8 cellular contexts compared by ENCODE assay signal in the genomic region with DNA sequence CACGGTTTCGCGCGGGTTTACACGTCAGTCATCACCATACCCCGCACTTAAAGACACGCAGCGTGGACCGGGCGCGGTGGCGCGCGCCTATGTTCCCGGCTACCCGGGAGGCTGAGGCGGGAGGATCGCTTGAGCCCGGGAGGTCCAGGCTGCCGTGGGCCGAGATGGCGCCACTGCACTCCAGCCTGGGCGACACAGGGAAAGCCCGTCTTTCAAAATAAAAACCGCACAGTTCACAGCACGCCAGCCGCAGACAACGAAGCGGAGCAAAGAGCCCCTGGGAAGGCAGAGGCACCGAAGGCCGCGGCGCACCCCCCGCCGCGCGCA. TPM values are rescaled to one million over a fixed set of nuclear protein-coding genes. Genes with fewer than 3 reads are reported as not detected.
DNase-seq lines count a peak whose midpoint lies in the region; ATAC-seq and TF ChIP-seq lines count a peak whose summit lies in the region.

No MANE protein-coding gene starts in this region.

- ATAC-seq in HG02678 (IDR thresholded peaks at IDR 0.05; ENCODE audit: unreplicated experiment) (peak; percentile 14), foreskin keratinocyte (no peak), HG03139 (IDR thresholded peaks at IDR 0.05; ENCODE audit: unreplicated experiment) (no peak), omental fat pad (ENCODE audit: low FRiP score) (no peak)

- intact Hi-C loops in posterior vena cava (cut with DNase I): no loop called here

- H3K4me3 ChIP-seq in GM12864 (ENCODE audit: low read depth, low read length): peak overlapping the region; percentile 80
- H3K4me3 ChIP-seq in skeletal muscle cell (ENCODE audit: low read depth, low read length): peak overlapping the region; percentile 98

- no peak for DNase-seq in GM12864 (ENCODE audit: low read depth)
- DNase-seq in foreskin keratinocyte: no peak
- no peak for DNase-seq in skeletal muscle cell (ENCODE audit: low read depth)
- DNase-seq in posterior vena cava (ENCODE audit: low spot score): no peak
- no peak for DNase-seq in omental fat pad (ENCODE audit: low spot score)

- H3K4me1 ChIP-seq in foreskin keratinocyte: peaks cover 5% of the 10 kb centered on the region

- no peak for TF ChIP-seq CTCF in GM12864 (IDR thresholded peaks at IDR 0.05; ENCODE audit: low read depth, low read length, missing control alignments)
- no peak for TF ChIP-seq CTCF in VCaP (conservative IDR thresholded peaks at IDR 0.05)
- TF ChIP-seq CTCF in foreskin keratinocyte (conservative IDR thresholded peaks at IDR 0.05): no peak
- TF ChIP-seq CTCF in omental fat pad (IDR thresholded peaks at IDR 0.05): no peak

- H3K27me3 ChIP-seq in foreskin keratinocyte: no peaks in the 10 kb centered on the region

- H3K27ac ChIP-seq in VCaP (peak overlapping the region; percentile 94), foreskin keratinocyte (peak overlapping the region; percentile 40)

RNA-seq across cellular contexts. Expression of gene DTYMK, which starts 0.3 kb away (rescaled TPM):
- 74.9 and 86.9 TPM in 2 replicates for total RNA-seq in foreskin keratinocyte
- polyA plus RNA-seq in foreskin keratinocyte: 98.3 and 112 TPM in 2 replicates
- 10 to 100 TPM; 12.8 to 14.8 TPM for total RNA-seq in posterior vena cava
- total RNA-seq in omental fat pad: 10 to 100 TPM; 10.3 to 31.7 (median 15.3) TPM

RNA-seq across cellular contexts. Expression of gene ING5, which starts 15.6 kb away (rescaled TPM):
- total RNA-seq in foreskin keratinocyte (12.7 and 15.4 TPM in 2 replicates), posterior vena cava (10 to 100 TPM; 17.5 to 18.6 TPM), omental fat pad (10 to 100 TPM; 24.2 to 33.0 (median 26.4) TPM)
- polyA plus RNA-seq in foreskin keratinocyte: 11.6 and 14.4 TPM in 2 replicates

RNA-seq across cellular contexts. Expression of gene D2HGDH, which starts 48.1 kb away (rescaled TPM):
- 7.7 and 10.8 TPM in 2 replicates for total RNA-seq in foreskin keratinocyte
- 7.4 and 13.0 TPM in 2 replicates for polyA plus RNA-seq in foreskin keratinocyte
- total RNA-seq in posterior vena cava: 10 to 100 TPM; 12.4 to 18.8 TPM
- total RNA-seq in omental fat pad: 10 to 100 TPM; 12.4 to 31.2 (median 16.9) TPM

RNA-seq across cellular contexts. Expression of gene ATG4B, which starts 48.8 kb away (rescaled TPM):
- total RNA-seq in foreskin keratinocyte: 43.0 and 48.4 TPM in 2 replicates
- 53.9 and 59.1 TPM in 2 replicates for polyA plus RNA-seq in foreskin keratinocyte
- 10 to 100 TPM; 43.7 to 52.1 TPM for total RNA-seq in posterior vena cava
- 10 to 100 TPM; 40.4 to 67.1 (median 50.3) TPM for total RNA-seq in omental fat pad

RNA-seq across cellular contexts. Expression of gene THAP4, which starts 49.3 kb away (rescaled TPM):
- total RNA-seq in foreskin keratinocyte (73.7 and 85.6 TPM in 2 replicates), posterior vena cava (10 to 100 TPM; 31.2 to 32.1 TPM), omental fat pad (10 to 100 TPM; 29.5 to 55.1 (median 44.8) TPM)
- 72.4 and 74.7 TPM in 2 replicates for polyA plus RNA-seq in foreskin keratinocyte
